ENCODE assay signal across 7 cellular contexts in the genomic region with DNA sequence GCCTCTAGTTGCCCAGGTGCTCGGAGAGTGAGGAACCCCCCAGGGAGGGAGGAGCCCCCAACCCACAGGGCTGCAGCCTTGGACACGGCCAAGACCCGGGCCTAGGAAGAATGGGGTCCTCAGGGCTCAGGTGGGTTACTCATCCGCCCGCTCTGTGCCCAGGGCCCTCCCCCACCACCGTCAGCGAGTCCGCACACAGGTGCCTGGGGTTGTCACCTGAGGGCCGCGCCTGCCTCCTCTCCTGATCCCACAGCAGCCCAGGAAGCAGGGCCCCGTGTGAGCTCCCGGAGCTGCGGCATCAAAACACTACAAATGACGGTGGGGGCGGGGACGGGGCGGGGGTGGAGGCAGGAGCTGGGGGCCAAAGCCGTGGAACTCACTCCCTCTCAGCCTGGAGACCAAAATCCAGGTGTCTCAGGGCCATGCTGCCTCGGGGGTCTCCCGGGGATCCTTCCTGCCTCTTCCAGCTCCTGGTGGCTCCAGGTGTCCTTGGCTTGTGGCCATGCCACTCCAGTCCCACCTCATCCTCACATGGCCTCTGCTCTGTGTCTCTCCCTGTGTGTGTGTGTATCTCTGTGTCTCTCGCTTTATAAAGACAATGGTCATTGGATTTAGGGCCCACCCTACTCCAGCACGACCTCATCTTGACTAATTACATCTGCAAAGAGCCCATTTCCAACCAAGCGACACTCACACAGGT.
DNase-seq lines count a peak whose midpoint lies in the region; ATAC-seq, FAIRE-seq and TF ChIP-seq lines count a peak whose summit lies in the region.
"Not testable (repeated sequence)": the region's sequence is repeated elsewhere in the genome, so short reads cannot be mapped to it uniquely, and the experiment has no call there.

No MANE protein-coding gene starts in this region.

- not testable (repeated sequence) for H3K23ac ChIP-seq in mesenchymal stem cell (ENCODE audit: low read length in 2 of 2)

- not testable (repeated sequence) for H4K91ac ChIP-seq in mesenchymal stem cell (ENCODE audit: low read length)

- H3K27ac Mint-ChIP-seq in T-helper 2 cell treated with Interferon-gamma antibody and Interleukin-4, amounts not matched to agents 5 μg/mL and 100 μg/mL, for 36 hours: peak overlapping the region; percentile 7
- not testable (repeated sequence) for H3K27ac Mint-ChIP-seq in activated CD8-positive, alpha-beta memory T cell treated with anti-CD3 and anti-CD28 coated beads, Interleukin-2, amount 10 ng/mL, durations not matched to agents 7 days and 5 days; osteocyte (ENCODE audit: unreplicated experiment)

- not testable (repeated sequence) for H3K4me1 ChIP-seq in right cardiac atrium (ENCODE audit: control insufficient read depth, insufficient read depth, low read length); mesenchymal stem cell (ENCODE audit: control insufficient read depth, insufficient read depth, low read depth, low read length)
- peaks cover 17% of the 10 kb centered on the region for H3K4me1 ChIP-seq in vagina

- 95% methylated on average over 23 of the region's 23 CpGs for WGBS in right cardiac atrium
- WGBS in mesenchymal stem cell: 89% methylated on average over 18 of the region's 23 CpGs

- H3K4me3 ChIP-seq in bronchial epithelial cell (ENCODE audit: low read depth, low read length); right cardiac atrium (ENCODE audit: low read length); mesenchymal stem cell (ENCODE audit: insufficient read depth in 1 of 2, low read depth in 1 of 2, low read length in 2 of 2); vagina: not testable (repeated sequence)

- not testable (repeated sequence) for H3K4ac ChIP-seq in mesenchymal stem cell (ENCODE audit: low read depth in 1 of 2, low read length in 2 of 2)

- not testable (repeated sequence) for H3K79me1 ChIP-seq in mesenchymal stem cell (replicated peaks; ENCODE audit: low read length, poor library complexity, severe bottlenecking)

- not testable (repeated sequence) for H3K4me3 Mint-ChIP-seq in T-helper 2 cell treated with Interferon-gamma antibody and Interleukin-4, amounts not matched to agents 5 μg/mL and 100 μg/mL, for 36 hours; activated CD8-positive, alpha-beta memory T cell treated with anti-CD3 and anti-CD28 coated beads, Interleukin-2, amount 10 ng/mL, durations not matched to agents 7 days and 5 days; osteocyte (ENCODE audit: unreplicated experiment)

- not testable (repeated sequence) for H3K27me3 ChIP-seq in bronchial epithelial cell (ENCODE audit: control insufficient read depth, insufficient read depth, low read length); right cardiac atrium (ENCODE audit: control insufficient read depth, insufficient read depth); mesenchymal stem cell (ENCODE audit: control insufficient read depth in 1 of 2, insufficient read depth in 1 of 2, low read length in 2 of 2); vagina

- not testable (repeated sequence) for TF ChIP-seq POLR2A in vagina (IDR thresholded peaks at IDR 0.05)

- H3K9me3 Mint-ChIP-seq in T-helper 2 cell treated with Interferon-gamma antibody and Interleukin-4, amounts not matched to agents 5 μg/mL and 100 μg/mL, for 36 hours; activated CD8-positive, alpha-beta memory T cell treated with anti-CD3 and anti-CD28 coated beads, Interleukin-2, amount 10 ng/mL, durations not matched to agents 7 days and 5 days (ENCODE audit: low read depth); osteocyte (ENCODE audit: unreplicated experiment): not testable (repeated sequence)

- peak; percentile 50 for FAIRE-seq in bronchial epithelial cell (lab: Jason Lieb, UNC)

- H2AFZ ChIP-seq in mesenchymal stem cell (ENCODE audit: low read depth, low read length): not testable (repeated sequence)

- not testable (repeated sequence) for ATAC-seq in activated CD8-positive, alpha-beta memory T cell treated with anti-CD3 and anti-CD28 coated beads, Interleukin-2, amount 10 ng/mL, durations not matched to agents 7 days and 5 days; right cardiac atrium

- not testable (repeated sequence) for H2BK5ac ChIP-seq in mesenchymal stem cell (ENCODE audit: low read depth, low read length, poor library complexity, severe bottlenecking)

- H4K8ac ChIP-seq in mesenchymal stem cell (ENCODE audit: low read length): not testable (repeated sequence)

- not testable (repeated sequence) for H3K9ac ChIP-seq in mesenchymal stem cell (ENCODE audit: low read length)

- CTCF ChIA-PET in activated CD8-positive, alpha-beta memory T cell treated with anti-CD3 and anti-CD28 coated beads, Interleukin-2, amount 10 ng/mL, durations not matched to agents 7 days and 5 days (lab: Charles Lee): not testable (repeated sequence)

- intact Hi-C loops in right cardiac atrium (cut with DNase I); vagina (cut with DNase I): not testable (repeated sequence)

- not testable (repeated sequence) for H3K27me3 Mint-ChIP-seq in T-helper 2 cell treated with Interferon-gamma antibody and Interleukin-4, amounts not matched to agents 5 μg/mL and 100 μg/mL, for 36 hours (ENCODE audit: low read depth); activated CD8-positive, alpha-beta memory T cell treated with anti-CD3 and anti-CD28 coated beads, Interleukin-2, amount 10 ng/mL, durations not matched to agents 7 days and 5 days; osteocyte (ENCODE audit: unreplicated experiment)

- not testable (repeated sequence) for H3K4me2 ChIP-seq in mesenchymal stem cell (ENCODE audit: low read length, poor library complexity, severe bottlenecking)

- not testable (repeated sequence) for H3K14ac ChIP-seq in mesenchymal stem cell (ENCODE audit: low read length in 2 of 2)

- H3K36me3 Mint-ChIP-seq in T-helper 2 cell treated with Interferon-gamma antibody and Interleukin-4, amounts not matched to agents 5 μg/mL and 100 μg/mL, for 36 hours (ENCODE audit: low read depth); activated CD8-positive, alpha-beta memory T cell treated with anti-CD3 and anti-CD28 coated beads, Interleukin-2, amount 10 ng/mL, durations not matched to agents 7 days and 5 days; osteocyte (ENCODE audit: unreplicated experiment): not testable (repeated sequence)

- not testable (repeated sequence) for DNase-seq in T-helper 2 cell treated with Interferon-gamma antibody and Interleukin-4, amounts not matched to agents 5 μg/mL and 100 μg/mL, for 36 hours (ENCODE audit: low spot score); bronchial epithelial cell (ENCODE audit: low read depth); mesenchymal stem cell
- peak; percentile 4 for DNase-seq in activated CD8-positive, alpha-beta memory T cell treated with anti-CD3 and anti-CD28 coated beads, Interleukin-2, amount 10 ng/mL, durations not matched to agents 7 days and 5 days
- peak in 2 of 3 donors; percentile 23 to 47 for DNase-seq in right cardiac atrium
- peak; percentile 68 for DNase-seq in osteocyte (ENCODE audit: extremely low spot score, unreplicated experiment)
- DNase-seq in vagina (ENCODE audit: extremely low spot score in 2 of 2): peak; percentile 67 to 89

- TF ChIP-seq CTCF in bronchial epithelial cell (IDR thresholded peaks at IDR 0.05; ENCODE audit: insufficient read depth, low read length, severe bottlenecking); osteocyte (IDR thresholded peaks at IDR 0.05); vagina (IDR thresholded peaks at IDR 0.05): not testable (repeated sequence)

- not testable (repeated sequence) for H2BK12ac ChIP-seq in mesenchymal stem cell (ENCODE audit: low read length in 2 of 2)

- peak overlapping the region; percentile 12 for H2BK15ac ChIP-seq in mesenchymal stem cell (ENCODE audit: low read depth, poor library complexity, severe bottlenecking)

- H2AK5ac ChIP-seq in mesenchymal stem cell (ENCODE audit: low read length, severe bottlenecking): not testable (repeated sequence)

- H3K9me3 ChIP-seq in right cardiac atrium (ENCODE audit: control insufficient read depth, low read length); mesenchymal stem cell (ENCODE audit: control insufficient read depth, low read length); vagina: not testable (repeated sequence)

- not testable (repeated sequence) for H3K27ac ChIP-seq in right cardiac atrium (ENCODE audit: low read length); mesenchymal stem cell (ENCODE audit: low read length, poor library complexity, severe bottlenecking); vagina

- H3K36me3 ChIP-seq in bronchial epithelial cell (ENCODE audit: control insufficient read depth, insufficient read depth, low read length); mesenchymal stem cell (ENCODE audit: control insufficient read depth in 1 of 2, insufficient read depth in 2 of 2, low read depth in 1 of 2, low read length in 2 of 2); vagina: not testable (repeated sequence)

- H3K18ac ChIP-seq in mesenchymal stem cell (ENCODE audit: low read depth in 1 of 2, low read length in 2 of 2): not testable (repeated sequence)

- not testable (repeated sequence) for H3K4me1 Mint-ChIP-seq in T-helper 2 cell treated with Interferon-gamma antibody and Interleukin-4, amounts not matched to agents 5 μg/mL and 100 μg/mL, for 36 hours (ENCODE audit: low read depth); activated CD8-positive, alpha-beta memory T cell treated with anti-CD3 and anti-CD28 coated beads, Interleukin-2, amount 10 ng/mL, durations not matched to agents 7 days and 5 days
- peaks cover 12% of the 10 kb centered on the region for H3K4me1 Mint-ChIP-seq in osteocyte (ENCODE audit: unreplicated experiment)

- not testable (repeated sequence) for H2BK120ac ChIP-seq in mesenchymal stem cell (ENCODE audit: low read depth, low read length)
